In genomic region chr3:130850044-130850797, GRCh38 we compare ENCODE assay signal across 8 cellular contexts. TPM values are rescaled to one million over a fixed set of nuclear protein-coding genes. Genes with fewer than 3 reads are reported as not detected.
A peak's percentile ranks its signal among the peaks of the same experiment; 100 is the strongest.
DNase-seq lines count a peak whose midpoint lies in the region; ATAC-seq and TF ChIP-seq lines count a peak whose summit lies in the region.

No MANE protein-coding gene starts in this region.

- H3K9ac ChIP-seq in colonic mucosa (ENCODE audit: low read depth in 2 of 2, low read length in 2 of 2), result no peak overlapping the region

- ATAC-seq in GM18508 (IDR thresholded peaks at IDR 0.05; ENCODE audit: insufficient read depth, unreplicated experiment) (peak; percentile 66), HG02642 (IDR thresholded peaks at IDR 0.05; ENCODE audit: poor library complexity, unreplicated experiment) (peak; percentile 67), gastrocnemius medialis (peak; percentile 73 to 75)

- peak overlapping the region; percentile 48 to 63 (median 52) for H3K4me3 ChIP-seq in gastrocnemius medialis
- H3K4me3 ChIP-seq in thyroid gland (replicated peaks in 1 of 3), result no peak overlapping the region
- no peak overlapping the region for H3K4me3 ChIP-seq in colonic mucosa

- in situ Hi-C loops in gastrocnemius medialis (cut with MboI; ENCODE audit: low sequenced_read_pairs in 4 of 4), result no loop called here

- H3K9me3 ChIP-seq in gastrocnemius medialis (no peaks in the 10 kb centered on the region), thyroid gland (no peaks in the 10 kb centered on the region), colonic mucosa (no peaks in the 10 kb centered on the region)

- H3K27ac ChIP-seq in gastrocnemius medialis, result peak overlapping the region; percentile 86 to 89 (median 86)
- H3K27ac ChIP-seq in thyroid gland, result no peak overlapping the region
- H3K27ac ChIP-seq in colonic mucosa, result no peak overlapping the region

- no peak for TF ChIP-seq CTCF in gastrocnemius medialis (IDR thresholded peaks at IDR 0.05 in 4 of 5, conservative IDR thresholded peaks at IDR 0.05 in 1 of 5)
- no peak for TF ChIP-seq CTCF in thyroid gland (IDR thresholded peaks at IDR 0.05)
- no peak for TF ChIP-seq CTCF in colonic mucosa (IDR thresholded peaks at IDR 0.05)

- peaks cover 57 to 66% of the 10 kb centered on the region in 2 donors for H3K4me1 ChIP-seq in gastrocnemius medialis
- H3K4me1 ChIP-seq in thyroid gland, result no peaks in the 10 kb centered on the region
- peaks cover 2% of the 10 kb centered on the region for H3K4me1 ChIP-seq in colonic mucosa

- H3K27me3 ChIP-seq in gastrocnemius medialis, result no peaks in the 10 kb centered on the region
- no peaks in the 10 kb centered on the region for H3K27me3 ChIP-seq in thyroid gland
- no peaks in the 10 kb centered on the region for H3K27me3 ChIP-seq in colonic mucosa

- 54% methylated on average over 8 of the region's 8 CpGs for WGBS in thyroid gland, 2 donors

- H3K36me3 ChIP-seq in gastrocnemius medialis, result no peaks in the 10 kb centered on the region
- H3K36me3 ChIP-seq in thyroid gland, result no peaks in the 10 kb centered on the region
- no peaks in the 10 kb centered on the region for H3K36me3 ChIP-seq in colonic mucosa

- intact Hi-C loops in gastrocnemius medialis (cut with DNase I; ENCODE audit: low total_unique reads), result loop anchor here (2.0 kb wide), 1 partner anchor 43 kb away; no protein-coding TSS in a partner anchor
- intact Hi-C loops in thyroid gland (cut with DNase I), result no loop called here
- intact Hi-C loops in colonic mucosa (cut with DNase I), result no loop called here

- DNase-seq in NCI-H1105 treated with DMSO at 0.1 percent for 48 hours (lab: John Stamatoyannopoulos, UW), result peak; percentile 86
- DNase-seq in activated CD4-positive, alpha-beta T cell treated with anti-CD3 and anti-CD28 coated beads for 4 hours, result peak; percentile 16 to 35
- DNase-seq in fibroblast of gingiva (ENCODE audit: low read depth), result peak; percentile 33
- peak; percentile 29 to 41 for DNase-seq in gastrocnemius medialis
- no peak for DNase-seq in thyroid gland
- no peak for DNase-seq in colonic mucosa

- TF ChIP-seq POLR2A in gastrocnemius medialis (IDR thresholded peaks at IDR 0.05) (peak; percentile 33 to 40), thyroid gland (IDR thresholded peaks at IDR 0.05) (no peak)

RNA-seq across cellular contexts. Expression of gene ATP2C1, which starts 43.7 kb away (rescaled TPM):
- total RNA-seq in gastrocnemius medialis, result 10 to 100 TPM; 25.1 to 41.7 (median 26.4) TPM
- 10 to 100 TPM; 58.9 to 89.2 (median 62.0) TPM for total RNA-seq in thyroid gland
- 10 to 100 TPM; 66.9 to 67.7 TPM for total RNA-seq in colonic mucosa

Comparison
In these comparisons a context has a peak if more than half of its experiments do, and no peak if none do; other contexts are left out.
1. DNase-seq: peak in NCI-H1105 treated with DMSO at 0.1 percent for 48 hours (single experiment), activated CD4-positive, alpha-beta T cell treated with anti-CD3 and anti-CD28 coated beads for 4 hours (2 of 2), fibroblast of gingiva (single experiment) and gastrocnemius medialis (2 of 2); none in thyroid gland (0 of 2) and colonic mucosa (single experiment).
2. H3K27ac ChIP-seq: peak in gastrocnemius medialis (4 of 4); none in thyroid gland (0 of 3) and colonic mucosa (single experiment).
3. H3K4me3 ChIP-seq: peak in gastrocnemius medialis (4 of 4); none in thyroid gland (0 of 3) and colonic mucosa (single experiment).
4. POLR2A ChIP-seq: peak in gastrocnemius medialis (2 of 2); none in thyroid gland (0 of 2).
5. Peak in every context shown above with its lines, with median percentiles within 50 percentile points of each other: ATAC-seq.